In the genomic region with DNA sequence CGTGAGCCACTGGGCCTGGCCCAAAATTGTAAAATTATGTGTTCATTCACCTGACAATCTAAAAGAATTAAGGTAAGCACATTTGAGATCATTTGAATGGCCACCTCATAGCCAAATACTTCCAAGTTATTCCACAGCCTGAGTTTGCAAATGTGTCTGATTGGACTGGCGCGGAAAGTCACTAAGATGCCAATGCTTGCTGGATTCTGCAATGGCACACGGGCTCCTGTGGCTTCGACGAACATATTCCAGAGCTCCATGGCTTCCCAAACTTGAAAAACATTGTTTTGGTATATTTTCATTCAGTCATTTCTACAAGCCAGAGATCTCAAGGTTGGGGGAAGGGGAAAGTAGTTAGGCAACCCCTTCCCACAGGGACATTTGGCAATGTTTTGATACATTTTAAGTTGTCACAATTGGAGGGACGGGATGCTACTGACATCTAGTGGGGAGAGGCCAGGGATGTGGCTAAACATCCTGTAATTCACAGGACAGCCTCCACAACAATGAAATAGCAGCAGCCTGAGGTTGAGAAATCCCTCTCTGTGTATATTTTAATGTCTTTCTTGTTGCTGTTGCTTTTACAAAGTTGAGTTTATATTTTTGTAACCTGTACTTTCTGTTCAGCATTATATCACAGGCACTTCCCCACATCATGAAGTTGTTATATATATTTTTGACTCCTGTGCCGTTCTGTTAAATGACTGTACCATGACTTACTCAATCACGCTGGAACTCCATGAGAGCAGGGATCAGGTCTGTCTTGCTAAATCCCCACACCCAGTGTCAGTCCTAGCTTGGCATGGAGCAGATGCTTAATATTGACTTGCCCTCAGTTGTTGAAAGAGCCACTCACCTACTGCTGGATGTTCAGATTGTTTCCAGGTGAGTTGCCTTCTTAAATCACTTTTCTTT, we compare ENCODE assay signal across 9 cellular contexts. TPM values are rescaled to one million over a fixed set of nuclear protein-coding genes. Genes with fewer than 3 reads are reported as not detected.
DNase-seq lines count a peak whose midpoint lies in the region; ATAC-seq and TF ChIP-seq lines count a peak whose summit lies in the region.
"Had no signal": no experiment of that assay in that cellular context is flagged by ENCODE, and none has a peak within 500 bp of the region (broad histone marks: within the 10 kb centered on the region; RNA-seq: fewer than 3 reads in every experiment).

No MANE protein-coding gene starts in this region.

- H3K4me3 ChIP-seq in dorsolateral prefrontal cortex (no peak overlapping the region), upper lobe of right lung (no peak overlapping the region)

- H3K36me3 ChIP-seq in upper lobe of right lung = no peaks in the 10 kb centered on the region

- H3K27ac ChIP-seq in dorsolateral prefrontal cortex = no peak overlapping the region
- no peak overlapping the region for H3K27ac ChIP-seq in upper lobe of right lung

- peak; percentile 71 for DNase-seq in ELR (ENCODE audit: low read depth)
- DNase-seq in H4 (ENCODE audit: low spot score) = peak; percentile 71
- peak; percentile 55 for DNase-seq in NCI-H1092 treated with DMSO at 0.1 percent for 48 hours (lab: John Stamatoyannopoulos, UW)
- DNase-seq in SW480 (ENCODE audit: low spot score) = peak; percentile 52
- DNase-seq in dorsolateral prefrontal cortex = peak in 6 of 10 donors; percentile 18 to 71 (median 45)
- DNase-seq in lung microvascular endothelial cell (ENCODE audit: low read depth in 2 of 2) = peak; percentile 59 to 82
- DNase-seq in upper lobe of right lung = no peak
- DNase-seq: activated T-cell treated with anti-CD3 and anti-CD28 coated beads, Interleukin-2, amount 50 U/mL, for 4 hours had no signal

- no peaks in the 10 kb centered on the region for H3K9me3 ChIP-seq in upper lobe of right lung

- intact Hi-C loops in dorsolateral prefrontal cortex (cut with DNase I) (loop anchor here (5.0 to 10.0 kb wide), 4 partner anchors 112 to 1435 kb away; no protein-coding TSS in a partner anchor), upper lobe of right lung (cut with DNase I) (no loop called here)

- ATAC-seq in upper lobe of right lung (peak; percentile 42), GM21381 (IDR thresholded peaks at IDR 0.05; ENCODE audit: unreplicated experiment) (no peak)

- TF ChIP-seq CTCF in dorsolateral prefrontal cortex (IDR thresholded peaks at IDR 0.05 in 54 of 56, conservative IDR thresholded peaks at IDR 0.05 in 2 of 56; ENCODE audit: low read depth in 1 of 56, partially characterized antibody in 56 of 56) (peak in 55 of 56 donors; percentile 54 to 87 (median 70)), upper lobe of right lung (IDR thresholded peaks at IDR 0.05) (peak; percentile 48)

- H3K27me3 ChIP-seq in dorsolateral prefrontal cortex (peaks cover 0 to 6% (median 0%) of the 10 kb centered on the region in 45 donors), upper lobe of right lung (no peaks in the 10 kb centered on the region)

- no peaks in the 10 kb centered on the region for H3K4me1 ChIP-seq in upper lobe of right lung

RNA-seq across cellular contexts. Expression of gene COL4A4, which starts 56.9 kb away (rescaled TPM):
- 0.17 and 0.18 TPM in 2 replicates for total RNA-seq in H4 (2014; rRNA removed; shearing (Covaris generic))
- 1 to 10 TPM in 95 of 120 experiments, under 1 TPM in 25; 0.45 to 5.7 (median 1.5) TPM for total RNA-seq in dorsolateral prefrontal cortex
- under 0.01 TPM in 1 of 2 replicates, not detected in the other for total RNA-seq in lung microvascular endothelial cell
- total RNA-seq in upper lobe of right lung = 36.1 TPM

RNA-seq across cellular contexts. Expression of gene COL4A3, which starts 57.3 kb away (rescaled TPM):
- not detected in 2 replicates for total RNA-seq in H4 (2014; rRNA removed; shearing (Covaris generic))
- total RNA-seq in dorsolateral prefrontal cortex (1 to 10 TPM in 116 of 120 experiments, under 1 TPM in 4; 0.61 to 7.3 (median 2.8) TPM), lung microvascular endothelial cell (not detected in 2 replicates), upper lobe of right lung (46.4 TPM)
